Comparison of ENCODE assay signal across 13 cellular contexts in genomic region chr2:161076936-161077335, GRCh38.
DNase-seq lines count a peak whose midpoint lies in the region; FAIRE-seq and TF ChIP-seq lines count a peak whose summit lies in the region.
"Had no signal": no experiment of that assay in that cellular context is flagged by ENCODE, and none has a peak within 500 bp of the region (broad histone marks: within the 10 kb centered on the region; RNA-seq: fewer than 3 reads in every experiment).

No MANE protein-coding gene starts in this region.

- H3K27me3 ChIP-seq in CD8-positive, alpha-beta memory T cell (ENCODE audit: insufficient read depth, low read length, poor library complexity, severe bottlenecking), result no peaks in the 10 kb centered on the region
- no peaks in the 10 kb centered on the region for H3K27me3 ChIP-seq in SJCRH30
- no peaks in the 10 kb centered on the region for H3K27me3 ChIP-seq in endothelial cell of umbilical vein (ENCODE audit: control insufficient read depth in 2 of 2, insufficient read depth in 2 of 2, low read length in 2 of 2)
- no peaks in the 10 kb centered on the region for H3K27me3 ChIP-seq in rectal smooth muscle tissue (ENCODE audit: control insufficient read depth, insufficient read depth, low read length)

- peak overlapping the region in 5 of 7 donors; percentile 20 to 55 (median 46) for H3K4me3 Mint-ChIP-seq in CD8-positive, alpha-beta memory T cell

- dilution Hi-C loops in endothelial cell of umbilical vein (cut with MboI; ENCODE audit: extremely low pct_ligation_motif_present, low sequenced_read_pairs), result no loop called here

- FAIRE-seq in endothelial cell of umbilical vein (lab: Jason Lieb, UNC), result peak; percentile 15

- TSS peak; percentile 93 for BruUV-seq in endothelial cell of umbilical vein (replicated peaks; lab: Mats Ljungman, UMichigan)

- H3K27ac Mint-ChIP-seq in CD8-positive, alpha-beta memory T cell, result peak overlapping the region in 7 of 8 donors; percentile 28 to 87 (median 64)

- H2AFZ ChIP-seq in endothelial cell of umbilical vein (ENCODE audit: low read depth, low read length), result no peak overlapping the region
- H2AFZ ChIP-seq: parathyroid adenoma had no signal

- H3K4me1 ChIP-seq in CD8-positive, alpha-beta memory T cell (ENCODE audit: insufficient read depth, low read length), result peaks cover 23% of the 10 kb centered on the region
- peaks cover 11% of the 10 kb centered on the region for H3K4me1 ChIP-seq in SJCRH30
- H3K4me1 ChIP-seq in endothelial cell of umbilical vein (ENCODE audit: control insufficient read depth, extremely low read depth, insufficient read depth, low read length), result peaks cover 37% of the 10 kb centered on the region
- H3K4me1 ChIP-seq in rectal smooth muscle tissue (ENCODE audit: control insufficient read depth, insufficient read depth, low read length), result no peaks in the 10 kb centered on the region
- H3K4me1 ChIP-seq: parathyroid adenoma had no signal

- H3K27ac ChIP-seq in CD8-positive, alpha-beta memory T cell (ENCODE audit: low read depth, low read length), result no peak overlapping the region
- H3K27ac ChIP-seq in SJCRH30, result peak overlapping the region; percentile 18
- H3K27ac ChIP-seq in endothelial cell of umbilical vein (ENCODE audit: insufficient read depth, low read depth, low read length), result peak overlapping the region; percentile 99
- H3K27ac ChIP-seq in rectal smooth muscle tissue (ENCODE audit: low read depth, low read length), result peak overlapping the region; percentile 43

- POLR2A ChIA-PET in CD8-positive, alpha-beta memory T cell (lab: Charles Lee), result no interaction called here
- POLR2A ChIA-PET in endothelial cell of umbilical vein (lab: Charles Lee), result interaction anchor here (0.6 to 1.9 kb wide), 3 partner anchors 13 to 60 kb away, joined by 3 to 7 read pairs (median 5); no protein-coding TSS in a partner anchor

- peaks cover 0 to 4% (median 0%) of the 10 kb centered on the region in 5 donors for H3K9me3 Mint-ChIP-seq in CD8-positive, alpha-beta memory T cell

- no peaks in the 10 kb centered on the region for H3K9me1 ChIP-seq in endothelial cell of umbilical vein (replicated peaks; ENCODE audit: control insufficient read depth, extremely low read depth, insufficient read depth, low read length)

- no peaks in the 10 kb centered on the region for H3K9me3 ChIP-seq in CD8-positive, alpha-beta memory T cell (ENCODE audit: low read length)
- H3K9me3 ChIP-seq in SJCRH30 (replicated peaks), result no peaks in the 10 kb centered on the region
- no peaks in the 10 kb centered on the region for H3K9me3 ChIP-seq in endothelial cell of umbilical vein (replicated peaks; ENCODE audit: control insufficient read depth, insufficient read depth, low read length)

- no peaks in the 10 kb centered on the region for H4K20me1 ChIP-seq in endothelial cell of umbilical vein (replicated peaks; ENCODE audit: control insufficient read depth, extremely low read depth, insufficient read depth, low read length)

- DNase-seq in CD8-positive, alpha-beta memory T cell, result no peak
- no peak for DNase-seq in SJCRH30
- DNase-seq in endothelial cell of umbilical vein (ENCODE audit: low read depth, low spot score), result no peak
- DNase-seq in NCI-H1436 treated with DMSO at 0.1 percent for 48 hours (lab: John Stamatoyannopoulos, UW), result no peak
- DNase-seq in stimulated activated CD8-positive, alpha-beta memory T cell treated with anti-CD3 and anti-CD28 coated beads, Interleukin-4, amount 100 ng/mL, for 48 hours, result no peak
- DNase-seq in erythroblast (lab: John Stamatoyannopoulos, UW), result no peak
- DNase-seq: amniotic stem cell, DMS 273 treated with DMSO at 0.1 percent for 48 hours, left cardiac atrium, NCI-H1417 treated with DMSO at 0.1 percent for 48 hours, NCI-H748 treated with DMSO at 0.1 percent for 48 hours had no signal

- no peak overlapping the region for H3K4me3 ChIP-seq in CD8-positive, alpha-beta memory T cell (ENCODE audit: low read length)
- no peak overlapping the region for H3K4me3 ChIP-seq in SJCRH30
- H3K4me3 ChIP-seq in endothelial cell of umbilical vein (replicated peaks in 1 of 3; ENCODE audit: insufficient read depth in 1 of 3, low read depth in 1 of 3, low read length in 3 of 3), result no peak overlapping the region
- no peak overlapping the region for H3K4me3 ChIP-seq in rectal smooth muscle tissue (ENCODE audit: low read length)

- intact Hi-C loops in endothelial cell of umbilical vein (cut with micrococcal nuclease), result loop anchor here (1.0 to 10.0 kb wide), 10 partner anchors 8 to 870 kb away; partner anchors contain the start of gene TANK

- peaks cover 28 to 35% (median 29%) of the 10 kb centered on the region in 3 donors for H3K4me1 Mint-ChIP-seq in CD8-positive, alpha-beta memory T cell

- TF ChIP-seq CTCF in endothelial cell of umbilical vein (IDR thresholded peaks at IDR 0.05; ENCODE audit: extremely low read depth in 1 of 2, insufficient read depth in 1 of 2, low read depth in 1 of 2, low read length in 2 of 2), result no peak

- peak overlapping the region; percentile 20 for H3K4me2 ChIP-seq in endothelial cell of umbilical vein (ENCODE audit: insufficient read depth, low read length)

- H3K9ac ChIP-seq in endothelial cell of umbilical vein (replicated peaks; ENCODE audit: extremely low read depth, insufficient read depth, low read length) (peak overlapping the region; percentile 77), rectal smooth muscle tissue (ENCODE audit: low read length) (no peak overlapping the region)
- H3K9ac ChIP-seq: parathyroid adenoma had no signal

- H3K79me2 ChIP-seq in endothelial cell of umbilical vein (ENCODE audit: control insufficient read depth, insufficient read depth, low read length), result no peaks in the 10 kb centered on the region
- H3K79me2 ChIP-seq: parathyroid adenoma had no signal

- TF ChIP-seq POLR2A in endothelial cell of umbilical vein (IDR thresholded peaks at IDR 0.05; ENCODE audit: low read depth, low read length) (no peak), erythroblast (IDR thresholded peaks at IDR 0.05; ENCODE audit: low read length) (no peak)

- no peaks in the 10 kb centered on the region for H3K36me3 Mint-ChIP-seq in CD8-positive, alpha-beta memory T cell

- H3K36me3 ChIP-seq in CD8-positive, alpha-beta memory T cell (ENCODE audit: insufficient read depth, low read length), result no peaks in the 10 kb centered on the region
- H3K36me3 ChIP-seq in SJCRH30, result no peaks in the 10 kb centered on the region
- H3K36me3 ChIP-seq in endothelial cell of umbilical vein (ENCODE audit: control insufficient read depth in 2 of 2, extremely low read depth in 1 of 2, insufficient read depth in 2 of 2, low read length in 2 of 2), result no peaks in the 10 kb centered on the region
- H3K36me3 ChIP-seq in rectal smooth muscle tissue (ENCODE audit: control insufficient read depth, insufficient read depth, low read length), result no peaks in the 10 kb centered on the region

- CTCF ChIA-PET in CD8-positive, alpha-beta memory T cell (lab: Charles Lee), result interaction anchor here (3.6 kb wide), 1 partner anchor 13 kb away, joined by 19 read pairs; no protein-coding TSS in a partner anchor
- CTCF ChIA-PET in endothelial cell of umbilical vein (lab: Charles Lee), result interaction anchor here (0.7 to 4.3 kb wide), 4 partner anchors 11 to 127 kb away, joined by 3 to 46 read pairs (median 7); no protein-coding TSS in a partner anchor

- peaks cover 0 to 4% of the 10 kb centered on the region in 2 donors for H3K27me3 Mint-ChIP-seq in CD8-positive, alpha-beta memory T cell

TF ChIP-seq in endothelial cell of umbilical vein, 7 proteins besides CTCF, POLR2A, EP300 and RAD21:
- TF ChIP-seq MYC (IDR thresholded peaks at IDR 0.05; ENCODE audit: low read depth, low read length) (no peak), JUN (IDR thresholded peaks at IDR 0.05; ENCODE audit: borderline replicate concordance, insufficient read depth, insufficient read length, low read depth) (no peak), GATA2 (IDR thresholded peaks at IDR 0.05; ENCODE audit: insufficient read depth, insufficient read length, low read depth, low read length) (no peak), EZH2 (IDR thresholded peaks at IDR 0.05; ENCODE audit: borderline replicate concordance, low read depth, low read length, severe bottlenecking) (no peak), POLR2AphosphoS5 (IDR thresholded peaks at IDR 0.05; ENCODE audit: insufficient read depth, low read depth, low read length) (no peak), FOS (IDR thresholded peaks at IDR 0.05; ENCODE audit: borderline replicate concordance, insufficient read depth, low read length) (no peak)
- TF ChIP-seq, protein P1, sequence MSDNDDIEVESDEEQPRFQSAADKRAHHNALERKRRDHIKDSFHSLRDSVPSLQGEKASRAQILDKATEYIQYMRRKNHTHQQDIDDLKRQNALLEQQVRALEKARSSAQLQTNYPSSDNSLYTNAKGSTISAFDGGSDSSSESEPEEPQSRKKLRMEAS (IDR thresholded peaks at IDR 0.05; ENCODE audit: insufficient read depth, insufficient read length), result no peak
